ENCODE assay signal across 18 cellular contexts in the genomic region with DNA sequence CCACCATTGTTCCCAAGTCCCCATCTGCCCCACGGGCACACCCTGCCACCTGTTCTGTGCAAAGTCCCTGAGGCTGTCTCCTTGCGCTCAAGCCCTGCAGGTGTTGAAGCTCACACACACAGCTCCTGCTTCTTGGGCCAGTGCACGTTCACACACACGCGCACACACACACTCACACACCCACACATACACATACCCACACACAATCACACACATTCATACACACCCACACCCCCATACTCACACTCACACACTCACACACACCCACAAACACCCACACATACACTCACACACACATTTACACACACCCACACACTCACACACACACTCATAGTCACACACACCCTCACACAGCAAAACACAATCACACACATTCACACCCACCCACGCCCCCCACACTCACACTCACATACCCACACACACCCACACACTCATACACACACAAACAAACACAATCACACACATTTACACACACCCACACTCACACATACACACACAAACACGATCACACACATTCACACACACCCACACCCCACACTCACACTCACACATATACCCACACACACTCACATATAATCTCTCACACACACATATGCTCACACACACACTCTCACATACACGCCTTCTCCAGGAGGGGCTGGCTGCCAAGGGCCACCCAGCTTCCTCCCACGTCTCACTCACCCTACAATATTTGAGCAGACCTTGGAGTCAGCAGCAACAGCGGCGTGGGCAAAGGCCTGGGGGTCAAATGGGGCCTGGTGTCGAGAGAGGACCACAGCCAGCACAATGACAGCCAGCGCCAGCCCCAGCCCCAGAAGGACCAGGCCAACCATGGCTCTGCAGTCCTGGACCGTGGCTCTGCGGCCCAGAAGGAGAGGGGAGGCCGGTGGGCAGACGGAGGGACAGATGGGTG. TPM values are rescaled to one million over a fixed set of nuclear protein-coding genes. Genes with fewer than 3 reads are reported as not detected.
"Had no signal": no experiment of that assay in that cellular context is flagged by ENCODE, and none has a peak within 500 bp of the region (broad histone marks: within the 10 kb centered on the region; RNA-seq: fewer than 3 reads in every experiment).

No MANE protein-coding gene starts in this region.

RNA-seq across cellular contexts. Expression of a gene that starts 8.4 kb away (rescaled TPM):
- total RNA-seq: activated CD4-positive, alpha-beta T cell treated with anti-CD3 and anti-CD28 coated beads for 36 hours; activated naive CD4-positive, alpha-beta T cell treated with anti-CD3 and anti-CD28 coated beads for 36 hours; activated T-cell treated with anti-CD3 and anti-CD28 coated beads, Interleukin-2, amount 50 U/mL, for 72 hours; astrocyte; chondrocyte; endothelial cell of umbilical vein; fibroblast of lung; fibroblast of villous mesenchyme; gastroesophageal sphincter; kidney; left colon; lung microvascular endothelial cell; occipital lobe; pulmonary artery endothelial cell; right cardiac atrium; temporal lobe; tibial nerve; vagina had no signal
